Comparison of ENCODE assay signal across 1 cellular context in the genomic region with DNA sequence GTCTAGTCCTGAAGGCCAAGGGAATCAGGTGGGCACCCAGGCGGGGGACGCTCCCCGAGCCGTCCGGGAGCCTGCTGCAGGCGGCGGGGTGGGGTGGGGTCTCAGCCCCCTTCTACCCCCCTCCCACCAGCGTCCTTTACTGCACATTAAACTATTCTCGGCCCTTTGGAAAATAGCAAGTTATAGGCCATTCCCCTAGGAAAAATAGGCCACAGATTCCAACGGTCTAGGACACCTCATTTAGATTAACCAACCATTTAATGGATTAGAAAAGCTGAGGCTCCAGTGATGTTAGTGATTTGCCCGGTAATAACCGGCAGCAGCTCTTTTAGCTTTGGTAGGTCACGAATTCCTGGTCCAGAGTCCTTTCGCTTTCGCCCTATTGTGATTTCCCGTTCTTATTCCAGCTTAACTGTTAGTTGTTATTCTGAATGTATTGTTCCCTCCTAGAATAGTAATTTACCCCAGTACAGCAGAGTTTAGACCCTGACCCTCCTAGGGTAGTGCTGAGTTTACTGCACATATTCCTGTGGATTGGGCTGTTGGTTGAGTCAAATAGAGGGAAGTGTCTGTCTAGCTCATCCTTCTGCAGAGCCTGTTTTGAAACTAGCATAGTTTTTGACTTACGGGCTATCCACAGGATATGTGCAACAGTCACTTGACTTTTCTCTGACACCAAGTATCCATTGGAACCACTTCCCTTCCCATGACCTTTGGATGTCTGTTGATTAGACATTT.
TF ChIP-seq lines count a peak whose summit lies in the region.

No MANE protein-coding gene starts in this region.

TF ChIP-seq in IMR-90, 13 proteins besides CTCF, POLR2A, EP300 and RAD21:
- TF ChIP-seq CHD1 (IDR thresholded peaks at IDR 0.05; ENCODE audit: low read depth, low read length) (0 out of 2 replicates have a peak, but pooled peaks have one; percentile 44), FOS (IDR thresholded peaks at IDR 0.05; ENCODE audit: low read depth, low read length) (0 out of 2 replicates have a peak, but pooled peaks have one; percentile 14), CEBPB (IDR thresholded peaks at IDR 0.05; ENCODE audit: low read depth, low read length) (peak; percentile 90), BHLHE40 (IDR thresholded peaks at IDR 0.05; ENCODE audit: low read depth, low read length) (no peak)
- TF ChIP-seq, protein P1, sequence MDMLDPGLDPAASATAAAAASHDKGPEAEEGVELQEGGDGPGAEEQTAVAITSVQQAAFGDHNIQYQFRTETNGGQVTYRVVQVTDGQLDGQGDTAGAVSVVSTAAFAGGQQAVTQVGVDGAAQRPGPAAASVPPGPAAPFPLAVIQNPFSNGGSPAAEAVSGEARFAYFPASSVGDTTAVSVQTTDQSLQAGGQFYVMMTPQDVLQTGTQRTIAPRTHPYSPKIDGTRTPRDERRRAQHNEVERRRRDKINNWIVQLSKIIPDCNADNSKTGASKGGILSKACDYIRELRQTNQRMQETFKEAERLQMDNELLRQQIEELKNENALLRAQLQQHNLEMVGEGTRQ (IDR thresholded peaks at IDR 0.05; ENCODE audit: low read depth, low read length): no peak
